Comparison of ENCODE assay signal across 17 cellular contexts in the genomic region with DNA sequence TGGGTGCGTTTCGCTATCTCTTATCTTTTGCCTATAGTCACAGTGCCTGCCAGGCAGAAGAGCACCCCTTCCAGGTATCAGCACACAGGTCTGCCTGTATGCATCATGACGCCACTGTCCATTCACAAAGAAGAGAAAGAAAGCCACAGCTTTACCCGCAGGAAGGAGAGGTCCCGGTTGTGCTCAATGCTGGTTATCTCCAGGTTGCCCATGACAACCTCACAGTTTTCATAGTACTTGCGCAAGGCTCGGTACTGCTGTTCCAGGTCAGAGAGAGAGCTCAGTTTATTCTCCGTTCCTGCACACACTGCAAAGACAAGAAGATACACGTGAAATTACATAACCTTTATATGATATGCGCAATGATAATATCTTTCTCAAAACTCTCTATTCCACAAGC.
DNase-seq lines count a peak whose midpoint lies in the region; ATAC-seq and TF ChIP-seq lines count a peak whose summit lies in the region.
"Had no signal": no experiment of that assay in that cellular context is flagged by ENCODE, and none has a peak within 500 bp of the region (broad histone marks: within the 10 kb centered on the region; RNA-seq: fewer than 3 reads in every experiment).

No MANE protein-coding gene starts in this region.

- H3K4me3 ChIP-seq in lower lobe of right lung = peak overlapping the region; percentile 15
- no peak overlapping the region for H3K4me3 ChIP-seq in H7 (ENCODE audit: insufficient read depth, low read depth, low read length)
- H3K4me3 ChIP-seq: BLaER1, gastroesophageal sphincter, thyroid gland had no signal

- DNase-seq in DMS53 (lab: John Stamatoyannopoulos, UW) = peak; percentile 88
- peak; percentile 61 for DNase-seq in NCI-H2227 treated with DMSO at 0.1 percent for 48 hours (lab: John Stamatoyannopoulos, UW)
- peak in 38 of 61 donors; percentile 1 to 84 (median 26) for DNase-seq in caudate nucleus (lab: John Stamatoyannopoulos, UW)
- no peak for DNase-seq in lower lobe of right lung
- DNase-seq in NOMO-1 (lab: John Stamatoyannopoulos, UW; ENCODE audit: unreplicated experiment in 2 of 2) = no peak
- DNase-seq in H7 = no peak
- DNase-seq: activated gamma-delta T cell; effector CD8-positive, alpha-beta T cell; NCI-H1436; NCI-H774; SIG-M5; stimulated activated CD4-positive, alpha-beta T cell treated with anti-CD3 and anti-CD28 coated beads, Interleukin-2, amount 100 ng/mL, for 48 hours; thyroid gland had no signal

- no peaks in the 10 kb centered on the region for H3K4me1 ChIP-seq in lower lobe of right lung
- H3K4me1 ChIP-seq: BLaER1, gastroesophageal sphincter, thyroid gland had no signal

- H3K27ac ChIP-seq in caudate nucleus (ENCODE audit: low read depth, low read length) = peak overlapping the region; percentile 48
- H3K27ac ChIP-seq in lower lobe of right lung = no peak overlapping the region
- H3K27ac ChIP-seq: BLaER1, gastroesophageal sphincter, thyroid gland had no signal

- no peak for TF ChIP-seq CTCF in lower lobe of right lung (IDR thresholded peaks at IDR 0.05)

- H3K27me3 ChIP-seq in lower lobe of right lung (ENCODE audit: low read depth) (no peaks in the 10 kb centered on the region), H7 (ENCODE audit: control insufficient read depth, insufficient read depth, low read length) (no peaks in the 10 kb centered on the region; the same call in 1 of the 2 replicates)
- H3K27me3 ChIP-seq: BLaER1, gastroesophageal sphincter, thyroid gland had no signal

- no peaks in the 10 kb centered on the region for H3K9me3 ChIP-seq in lower lobe of right lung
- H3K9me3 ChIP-seq: BLaER1, gastroesophageal sphincter, thyroid gland had no signal

- peak; percentile 83 to 91 for ATAC-seq in lower lobe of right lung
- ATAC-seq in GM21723 (IDR thresholded peaks at IDR 0.05; ENCODE audit: unreplicated experiment) = no peak
- ATAC-seq in GM19397 (IDR thresholded peaks at IDR 0.05; ENCODE audit: unreplicated experiment) = no peak
- ATAC-seq: gastroesophageal sphincter had no signal

- H3K36me3 ChIP-seq in lower lobe of right lung (no peaks in the 10 kb centered on the region), H7 (replicated peaks; ENCODE audit: control insufficient read depth, insufficient read depth, low read length) (no peaks in the 10 kb centered on the region)
- H3K36me3 ChIP-seq: BLaER1, gastroesophageal sphincter, thyroid gland had no signal

- intact Hi-C loops in lower lobe of right lung (cut with DNase I) = no loop called here

Comparison
In these comparisons a context has a peak if more than half of its experiments do, and no peak if none do; other contexts are left out.
1. DNase-seq: peak in DMS53 (single experiment), NCI-H2227 treated with DMSO at 0.1 percent for 48 hours (single experiment) and caudate nucleus (38 of 61); none in lower lobe of right lung (single experiment), NOMO-1 (0 of 2) and H7 (single experiment).
2. ATAC-seq: peak in lower lobe of right lung (2 of 2); none in GM21723 (single experiment) and GM19397 (single experiment).